Comparison of ENCODE assay signal across 14 cellular contexts in genomic region chr3:127173516-127174166, GRCh38. TPM values are rescaled to one million over a fixed set of nuclear protein-coding genes. Genes with fewer than 3 reads are reported as not detected.
DNase-seq lines count a peak whose midpoint lies in the region; ATAC-seq and TF ChIP-seq lines count a peak whose summit lies in the region.
"Had no signal": no experiment of that assay in that cellular context is flagged by ENCODE, and none has a peak within 500 bp of the region (broad histone marks: within the 10 kb centered on the region; RNA-seq: fewer than 3 reads in every experiment).

No MANE protein-coding gene starts in this region.

- H3K27me3 ChIP-seq in left ventricle myocardium inferior (ENCODE audit: low read depth) (peaks cover 33% of the 10 kb centered on the region), vagina (no peaks in the 10 kb centered on the region)
- H3K27me3 ChIP-seq: Peyer's patch had no signal

- H3K4me1 ChIP-seq in left ventricle myocardium inferior (peaks cover 14% of the 10 kb centered on the region), mesodermal cell (ENCODE audit: control insufficient read depth, insufficient read depth, low read length, poor library complexity, severe bottlenecking) (peaks cover 31% of the 10 kb centered on the region), vagina (peaks cover 9% of the 10 kb centered on the region)
- H3K4me1 ChIP-seq: A549, Peyer's patch had no signal

- 88 to 91% methylated on average over 5 of the region's 5 CpGs for WGBS in mesodermal cell (ENCODE audit: insufficient coverage in 2 of 2), 2 experiments

- no peak for ATAC-seq in HG03039 (IDR thresholded peaks at IDR 0.05; ENCODE audit: unreplicated experiment)
- ATAC-seq: A549 had no signal

- TF ChIP-seq POLR2A in vagina (IDR thresholded peaks at IDR 0.05): no peak

- H3K27me3 Mint-ChIP-seq in brain: peaks cover 13% of the 10 kb centered on the region

- H3K36me3 Mint-ChIP-seq in brain: no peaks in the 10 kb centered on the region
- H3K36me3 Mint-ChIP-seq: CD14-positive monocyte had no signal

- H3K27ac ChIP-seq in left ventricle myocardium inferior (replicated peaks) (no peak overlapping the region), mesodermal cell (ENCODE audit: low read depth, low read length, severe bottlenecking) (peak overlapping the region; percentile 89), vagina (no peak overlapping the region), substantia nigra (ENCODE audit: low read depth, low read length, poor library complexity, severe bottlenecking) (no peak overlapping the region)
- H3K27ac ChIP-seq: A549, Peyer's patch had no signal

- no peaks in the 10 kb centered on the region for H3K9me3 ChIP-seq in left ventricle myocardium inferior (replicated peaks)
- H3K9me3 ChIP-seq in mesodermal cell (ENCODE audit: control insufficient read depth, low read length): no peaks in the 10 kb centered on the region
- no peaks in the 10 kb centered on the region for H3K9me3 ChIP-seq in vagina
- H3K9me3 ChIP-seq: A549, Peyer's patch had no signal

- no peaks in the 10 kb centered on the region for H3K36me3 ChIP-seq in left ventricle myocardium inferior
- no peaks in the 10 kb centered on the region for H3K36me3 ChIP-seq in mesodermal cell (ENCODE audit: control insufficient read depth, insufficient read depth, low read length)
- H3K36me3 ChIP-seq in vagina: no peaks in the 10 kb centered on the region
- H3K36me3 ChIP-seq: Peyer's patch had no signal

- DNase-seq in cardiac septum (ENCODE audit: low spot score) (peak; percentile 49), left ventricle myocardium inferior (no peak), vagina (ENCODE audit: extremely low spot score in 2 of 2) (peak; percentile 80 to 93), substantia nigra (lab: John Stamatoyannopoulos, UW) (no peak)
- DNase-seq in activated naive CD4-positive, alpha-beta T cell (lab: John Stamatoyannopoulos, UW): no peak
- DNase-seq: KG1, NCI-H2171 treated with DMSO at 0.1 percent for 48 hours had no signal

- peak overlapping the region in 3 of 5 experiments; percentile 13 to 76 (median 22) for H3K27ac Mint-ChIP-seq in brain

- H3K4me3 ChIP-seq in left ventricle myocardium inferior: no peak overlapping the region
- H3K4me3 ChIP-seq in mesodermal cell (ENCODE audit: extremely low read depth, insufficient read depth, low read length, poor library complexity, severe bottlenecking): no peak overlapping the region
- no peak overlapping the region for H3K4me3 ChIP-seq in vagina
- H3K4me3 ChIP-seq: A549, Peyer's patch had no signal

- H3K4me1 Mint-ChIP-seq in brain: peaks cover 59% of the 10 kb centered on the region

- TF ChIP-seq CTCF in left ventricle myocardium inferior (IDR thresholded peaks at IDR 0.05; ENCODE audit: borderline replicate concordance) (no peak), brain (conservative IDR thresholded peaks at IDR 0.05) (no peak), vagina (IDR thresholded peaks at IDR 0.05) (no peak)

- no peak overlapping the region for H3K4me3 Mint-ChIP-seq in brain

- peaks cover 9 to 23% (median 16%) of the 10 kb centered on the region in 5 experiments for H3K9me3 Mint-ChIP-seq in brain

- intact Hi-C loops in cardiac septum (cut with DNase I): no loop called here
- intact Hi-C loops in left ventricle myocardium inferior (cut with micrococcal nuclease): no loop called here
- intact Hi-C loops in vagina (cut with DNase I): no loop called here

RNA-seq across cellular contexts. Expression of gene PRR23E, which starts 19.3 kb away (rescaled TPM):
- total RNA-seq in cardiac septum (not detected), left ventricle myocardium inferior (not detected), vagina (not detected)
- polyA plus RNA-seq in brain (ENCODE audit: insufficient read depth, low read depth, low replicate concordance): not detected
- not detected for polyA plus RNA-seq in mesodermal cell (2013, experiment 1 of 2)
- polyA plus RNA-seq in mesodermal cell (2013, experiment 2 of 2): not detected
- total RNA-seq: M059J, Peyer's patch had no signal
- polyA plus RNA-seq: A549, CD14-positive monocyte had no signal

Comparison
In these comparisons a context has a peak if more than half of its experiments do, and no peak if none do; other contexts are left out.
1. DNase-seq: peak in cardiac septum (single experiment) and vagina (2 of 2); none in left ventricle myocardium inferior (single experiment), activated naive CD4-positive, alpha-beta T cell (0 of 4) and substantia nigra (0 of 49).